ENCODE assay signal across 13 cellular contexts in genomic region chr6:117280922-117281321, GRCh38. TPM values are rescaled to one million over a fixed set of nuclear protein-coding genes. Genes with fewer than 3 reads are reported as not detected.
DNase-seq lines count a peak whose midpoint lies in the region; TF ChIP-seq lines count a peak whose summit lies in the region.
"Had no signal": no experiment of that assay in that cellular context is flagged by ENCODE, and none has a peak within 500 bp of the region (broad histone marks: within the 10 kb centered on the region; RNA-seq: fewer than 3 reads in every experiment).

No MANE protein-coding gene starts in this region.

- H3K36me3 ChIP-seq in breast epithelium (no peaks in the 10 kb centered on the region), esophagus muscularis mucosa (no peaks in the 10 kb centered on the region)

- peak; percentile 54 for DNase-seq in MCF 10A (ENCODE audit: unreplicated experiment)
- no peak for DNase-seq in breast epithelium (ENCODE audit: low spot score in 2 of 2)
- peak; percentile 10 for DNase-seq in NAMALWA (ENCODE audit: low spot score)
- no peak for DNase-seq in cardiac fibroblast (ENCODE audit: low read depth in 2 of 2)
- no peak for DNase-seq in retinal pigment epithelial cell (ENCODE audit: low read depth)
- no peak for DNase-seq in stimulated activated CD4-positive, alpha-beta T cell treated with anti-CD3 and anti-CD28 coated beads, Interleukin-4, amount 100 ng/mL, for 1 hour
- DNase-seq in esophagus muscularis mucosa (ENCODE audit: extremely low spot score) = no peak
- DNase-seq in NCI-H446 (lab: John Stamatoyannopoulos, UW) = no peak
- DNase-seq: activated CD4-positive, alpha-beta T cell treated with anti-CD3 and anti-CD28 coated beads for 48 hours; KBM-7; NCI-H226 had no signal

- CTCF ChIA-PET in MCF 10A (lab: Yijun Ruan, JAX) = interaction anchor here (0.7 to 1.2 kb wide), 2 partner anchors 26 to 1005 kb away, joined by 3 read pairs; no protein-coding TSS in a partner anchor

- no peaks in the 10 kb centered on the region for H3K4me1 Mint-ChIP-seq in MCF 10A (ENCODE audit: insufficient read depth, unreplicated experiment)

- H3K27me3 ChIP-seq in breast epithelium (peaks cover 0 to 12% of the 10 kb centered on the region in 2 donors), esophagus muscularis mucosa (peaks cover 0 to 10% (median 0%) of the 10 kb centered on the region in 4 donors)

- H3K27me3 Mint-ChIP-seq in MCF 10A (ENCODE audit: insufficient read depth, unreplicated experiment) = peaks cover 13% of the 10 kb centered on the region

- H3K27ac Mint-ChIP-seq in MCF 10A (ENCODE audit: low read depth, unreplicated experiment) = no peak overlapping the region
- H3K27ac Mint-ChIP-seq: natural killer cell treated with Interleukin-12 subunit alpha and Interleukin-12 subunit beta and Interleukin-15 and Interleukin-18, amount 100 ng/mL, for 72 hours had no signal

- H3K4me1 ChIP-seq in breast epithelium (no peaks in the 10 kb centered on the region), esophagus muscularis mucosa (no peaks in the 10 kb centered on the region)

- no peak overlapping the region for H3K4me3 ChIP-seq in breast epithelium
- H3K4me3 ChIP-seq in cardiac fibroblast (replicated peaks in 1 of 2; ENCODE audit: low read depth in 2 of 2, low read length in 2 of 2) = no peak overlapping the region
- no peak overlapping the region for H3K4me3 ChIP-seq in retinal pigment epithelial cell (ENCODE audit: low read length)
- H3K4me3 ChIP-seq in esophagus muscularis mucosa = no peak overlapping the region

- H3K9me3 ChIP-seq in breast epithelium = no peaks in the 10 kb centered on the region
- no peaks in the 10 kb centered on the region for H3K9me3 ChIP-seq in esophagus muscularis mucosa

- WGBS in esophagus muscularis mucosa = 71% methylated on average over 3 of the region's 3 CpGs

- intact Hi-C loops in MCF 10A (cut with micrococcal nuclease) (loop anchor here (1.0 to 5.0 kb wide), 2 partner anchors 324 to 551 kb away; no protein-coding TSS in a partner anchor), breast epithelium (cut with DNase I; ENCODE audit: low total_unique reads) (no loop called here), esophagus muscularis mucosa (cut with DNase I) (no loop called here)

- TF ChIP-seq EP300 in esophagus muscularis mucosa (IDR thresholded peaks at IDR 0.05) = no peak

- no peak overlapping the region for H3K4me3 Mint-ChIP-seq in MCF 10A (ENCODE audit: unreplicated experiment)
- H3K4me3 Mint-ChIP-seq: natural killer cell treated with Interleukin-12 subunit alpha and Interleukin-12 subunit beta and Interleukin-15 and Interleukin-18, amount 100 ng/mL, for 72 hours had no signal

- no peaks in the 10 kb centered on the region for H3K9me3 Mint-ChIP-seq in MCF 10A (ENCODE audit: unreplicated experiment)
- H3K9me3 Mint-ChIP-seq: natural killer cell treated with Interleukin-12 subunit alpha and Interleukin-12 subunit beta and Interleukin-15 and Interleukin-18, amount 100 ng/mL, for 72 hours had no signal

- POLR2A ChIA-PET in MCF 10A (lab: Yijun Ruan, JAX) = no interaction called here

- no TSS peak for BruUV-seq in MCF 10A (replicated peaks; lab: Mats Ljungman, UMichigan)

- no peaks in the 10 kb centered on the region for H3K36me3 Mint-ChIP-seq in MCF 10A (ENCODE audit: insufficient read depth, unreplicated experiment)
- H3K36me3 Mint-ChIP-seq: natural killer cell treated with Interleukin-12 subunit alpha and Interleukin-12 subunit beta and Interleukin-15 and Interleukin-18, amount 100 ng/mL, for 72 hours had no signal

- peak; percentile 13 for TF ChIP-seq CTCF in MCF 10A (IDR thresholded peaks at IDR 0.05; ENCODE audit: unreplicated experiment)
- no peak for TF ChIP-seq CTCF in breast epithelium (IDR thresholded peaks at IDR 0.05)
- peak; percentile 22 for TF ChIP-seq CTCF in cardiac fibroblast (IDR thresholded peaks at IDR 0.05; ENCODE audit: low read depth, low read length)
- TF ChIP-seq CTCF in retinal pigment epithelial cell (conservative IDR thresholded peaks at IDR 0.05; ENCODE audit: low read depth, low read length) = peak; percentile 46
- no peak for TF ChIP-seq CTCF in esophagus muscularis mucosa (IDR thresholded peaks at IDR 0.05)

- H3K27ac ChIP-seq in breast epithelium = no peak overlapping the region
- H3K27ac ChIP-seq in esophagus muscularis mucosa (replicated peaks in 1 of 4) = no peak overlapping the region

- TF ChIP-seq POLR2A in breast epithelium (IDR thresholded peaks at IDR 0.05) (no peak), esophagus muscularis mucosa (IDR thresholded peaks at IDR 0.05; ENCODE audit: low read depth) (no peak)

RNA-seq across cellular contexts. Expression of gene VGLL2, which starts 15.6 kb away (rescaled TPM):
- total RNA-seq in MCF 10A (2022) (not detected in 2 replicates), breast epithelium (not detected), esophagus muscularis mucosa (not detected)
- total RNA-seq: bronchial epithelial cell; natural killer cell treated with Interleukin-12 subunit alpha and Interleukin-12 subunit beta and Interleukin-15 and Interleukin-18, amount 100 ng/mL, for 72 hours had no signal

Comparison
In these comparisons a context has a peak if more than half of its experiments do, and no peak if none do; other contexts are left out.
1. DNase-seq: peak in MCF 10A (single experiment) and NAMALWA (single experiment); none in breast epithelium (0 of 2), cardiac fibroblast (0 of 2), retinal pigment epithelial cell (single experiment), stimulated activated CD4-positive, alpha-beta T cell treated with anti-CD3 and anti-CD28 coated beads, Interleukin-4, amount 100 ng/mL, for 1 hour (single experiment), esophagus muscularis mucosa (single experiment) and NCI-H446 (0 of 2).
2. CTCF ChIP-seq: peak in MCF 10A (single experiment), cardiac fibroblast (single experiment) and retinal pigment epithelial cell (single experiment); none in breast epithelium (0 of 3) and esophagus muscularis mucosa (0 of 3).